In the genomic region with DNA sequence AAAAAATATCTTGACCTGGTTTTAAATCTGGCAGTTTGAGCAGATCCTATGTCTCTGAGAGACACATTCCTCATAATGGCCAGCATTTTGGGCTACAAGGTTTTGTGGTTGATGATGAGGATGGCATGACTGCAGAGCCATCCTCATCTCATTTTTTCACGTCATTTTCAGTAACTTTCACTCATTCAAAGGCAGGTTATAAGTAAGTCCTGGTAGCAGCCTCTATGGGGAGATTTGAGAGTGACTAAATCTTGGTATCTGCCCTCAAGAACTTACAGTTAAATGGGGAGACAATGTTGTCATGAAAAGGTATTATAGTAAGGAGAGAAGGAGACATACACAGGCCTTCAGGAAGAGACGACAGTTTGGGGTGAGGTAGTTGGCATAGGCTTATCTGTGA, we compare ENCODE assay signal across 10 cellular contexts. TPM values are rescaled to one million over a fixed set of nuclear protein-coding genes. Genes with fewer than 3 reads are reported as not detected.
DNase-seq lines count a peak whose midpoint lies in the region; ATAC-seq lines count a peak whose summit lies in the region.
"Had no signal": no experiment of that assay in that cellular context is flagged by ENCODE, and none has a peak within 500 bp of the region (broad histone marks: within the 10 kb centered on the region; RNA-seq: fewer than 3 reads in every experiment).

No MANE protein-coding gene starts in this region.

- no peaks in the 10 kb centered on the region for H3K27me3 ChIP-seq in HAP-1 (ENCODE audit: low read depth)

- H3K4me1 ChIP-seq in HAP-1 = no peaks in the 10 kb centered on the region

- POLR2A ChIA-PET in T-cell (lab: Charles Lee) = interaction anchor here in 1 of 2 donors (0.9 kb wide), 2 partner anchors 15 to 23 kb away, joined by 3 read pairs; no protein-coding TSS in a partner anchor

- peak overlapping the region; percentile 11 for H3K4me3 Mint-ChIP-seq in activated naive CD4-positive, alpha-beta T cell treated with anti-CD3 and anti-CD28 coated beads, Interleukin-2, amount 50 U/mL, for 24 hours
- H3K4me3 Mint-ChIP-seq in T-cell = peak overlapping the region; percentile 14 to 48 (median 18)
- H3K4me3 Mint-ChIP-seq in stimulated activated naive CD8-positive, alpha-beta T cell treated with anti-CD3 and anti-CD28 coated beads, Interleukin-15, amount 100 ng/mL, for 72 hours = peak overlapping the region; percentile 34 to 73

- H3K36me3 Mint-ChIP-seq in activated naive CD4-positive, alpha-beta T cell treated with anti-CD3 and anti-CD28 coated beads, Interleukin-2, amount 50 U/mL, for 24 hours = peaks cover 5% of the 10 kb centered on the region
- H3K36me3 Mint-ChIP-seq in T-cell = peaks cover 20% of the 10 kb centered on the region

- H3K36me3 ChIP-seq in HAP-1 (replicated peaks) = no peaks in the 10 kb centered on the region

- peak overlapping the region; percentile 95 for H3K27ac Mint-ChIP-seq in activated naive CD4-positive, alpha-beta T cell treated with anti-CD3 and anti-CD28 coated beads, Interleukin-2, amount 50 U/mL, for 24 hours
- H3K27ac Mint-ChIP-seq in T-cell = peak overlapping the region; percentile 83 to 90
- peak overlapping the region; percentile 71 to 94 for H3K27ac Mint-ChIP-seq in stimulated activated naive CD8-positive, alpha-beta T cell treated with anti-CD3 and anti-CD28 coated beads, Interleukin-15, amount 100 ng/mL, for 72 hours

- in situ Hi-C loops in HAP-1 (cut with MboI; ENCODE audit: low sequenced_read_pairs) = no loop called here
- in situ Hi-C loops in ACHN (cut with HindIII; ENCODE audit: low pct_ligation_motif_present, low pct_unique_long_range_greater_than_20kb, low sequenced_read_pairs) = no loop called here

- no peak overlapping the region for H3K4me3 ChIP-seq in HAP-1
- H3K4me3 ChIP-seq: K562 had no signal

- ATAC-seq in HG02884 (IDR thresholded peaks at IDR 0.05; ENCODE audit: unreplicated experiment) (peak; percentile 5), T-cell (replicated peaks in 1 of 4) (peak; percentile 4 to 48 (median 22))
- ATAC-seq in stimulated activated naive CD8-positive, alpha-beta T cell treated with anti-CD3 and anti-CD28 coated beads, Interleukin-15, amount 100 ng/mL, for 72 hours = peak; percentile 33
- ATAC-seq: K562 had no signal

- H3K9me3 Mint-ChIP-seq in activated naive CD4-positive, alpha-beta T cell treated with anti-CD3 and anti-CD28 coated beads, Interleukin-2, amount 50 U/mL, for 24 hours = no peaks in the 10 kb centered on the region
- H3K9me3 Mint-ChIP-seq in T-cell = no peaks in the 10 kb centered on the region
- H3K9me3 Mint-ChIP-seq in stimulated activated naive CD8-positive, alpha-beta T cell treated with anti-CD3 and anti-CD28 coated beads, Interleukin-15, amount 100 ng/mL, for 72 hours = peaks cover 0 to 6% of the 10 kb centered on the region in 2 donors

- no peaks in the 10 kb centered on the region for H3K27me3 Mint-ChIP-seq in activated naive CD4-positive, alpha-beta T cell treated with anti-CD3 and anti-CD28 coated beads, Interleukin-2, amount 50 U/mL, for 24 hours
- H3K27me3 Mint-ChIP-seq in T-cell = no peaks in the 10 kb centered on the region
- no peaks in the 10 kb centered on the region for H3K27me3 Mint-ChIP-seq in stimulated activated naive CD8-positive, alpha-beta T cell treated with anti-CD3 and anti-CD28 coated beads, Interleukin-15, amount 100 ng/mL, for 72 hours

- H3K9me3 ChIP-seq in HAP-1 = no peaks in the 10 kb centered on the region

- DNase-seq in activated naive CD4-positive, alpha-beta T cell treated with Interleukin-2 at 50 U/mL for 16 hours = no peak
- no peak for DNase-seq in T-cell
- no peak for DNase-seq in stimulated activated naive CD8-positive, alpha-beta T cell treated with anti-CD3 and anti-CD28 coated beads, Interleukin-15, amount 100 ng/mL, for 72 hours
- no peak for DNase-seq in stimulated activated CD4-positive, alpha-beta T cell treated with anti-CD3 and anti-CD28 coated beads, Interleukin-2, amount 100 ng/mL, for 48 hours
- DNase-seq in HAP-1 (ENCODE audit: low spot score in 2 of 2) = no peak
- DNase-seq in ACHN = no peak
- DNase-seq: SHP77 treated with DMSO at 0.1 percent for 48 hours had no signal

- CTCF ChIA-PET in T-cell (lab: Charles Lee) = interaction anchor here in 1 of 2 donors (1.1 to 2.3 kb wide), 2 partner anchors 20 to 50 kb away, joined by 3 to 7 read pairs; no protein-coding TSS in a partner anchor

- H3K4me1 Mint-ChIP-seq in activated naive CD4-positive, alpha-beta T cell treated with anti-CD3 and anti-CD28 coated beads, Interleukin-2, amount 50 U/mL, for 24 hours = peaks cover 31% of the 10 kb centered on the region
- peaks cover 42 to 64% (median 53%) of the 10 kb centered on the region in 3 donors for H3K4me1 Mint-ChIP-seq in T-cell
- H3K4me1 Mint-ChIP-seq in stimulated activated naive CD8-positive, alpha-beta T cell treated with anti-CD3 and anti-CD28 coated beads, Interleukin-15, amount 100 ng/mL, for 72 hours = peaks cover 56% of the 10 kb centered on the region

RNA-seq across cellular contexts. Expression of gene TIGIT, which starts 14.5 kb away (rescaled TPM):
- 10 to 100 TPM; 21.2 to 48.1 (median 39.9) TPM for total RNA-seq in T-cell
